8 cellular contexts compared by ENCODE assay signal in the genomic region with DNA sequence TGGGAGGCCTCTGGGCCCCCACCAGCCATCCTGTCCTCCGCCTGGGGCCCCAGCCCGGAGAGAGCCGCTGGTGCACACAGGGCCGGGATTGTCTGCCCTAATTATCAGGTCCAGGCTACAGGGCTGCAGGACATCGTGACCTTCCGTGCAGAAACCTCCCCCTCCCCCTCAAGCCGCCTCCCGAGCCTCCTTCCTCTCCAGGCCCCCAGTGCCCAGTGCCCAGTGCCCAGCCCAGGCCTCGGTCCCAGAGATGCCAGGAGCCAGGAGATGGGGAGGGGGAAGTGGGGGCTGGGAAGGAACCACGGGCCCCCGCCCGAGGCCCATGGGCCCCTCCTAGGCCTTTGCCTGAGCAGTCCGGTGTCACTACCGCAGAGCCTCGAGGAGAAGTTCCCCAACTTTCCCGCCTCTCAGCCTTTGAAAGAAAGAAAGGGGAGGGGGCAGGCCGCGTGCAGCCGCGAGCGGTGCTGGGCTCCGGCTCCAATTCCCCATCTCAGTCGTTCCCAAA. TPM values are rescaled to one million over a fixed set of nuclear protein-coding genes. Genes with fewer than 3 reads are reported as not detected.
DNase-seq lines count a peak whose midpoint lies in the region; ATAC-seq and TF ChIP-seq lines count a peak whose summit lies in the region.

No MANE protein-coding gene starts in this region.

- H3K4me1 Mint-ChIP-seq in activated naive CD8-positive, alpha-beta T cell treated with anti-CD3 and anti-CD28 coated beads, Interleukin-2, amount 10 ng/mL, durations not matched to agents 7 days and 5 days = peaks cover 37% of the 10 kb centered on the region
- H3K4me1 Mint-ChIP-seq in osteocyte (ENCODE audit: unreplicated experiment) = peaks cover 47% of the 10 kb centered on the region

- no peaks in the 10 kb centered on the region for H4K20me1 ChIP-seq in OCI-LY1 (ENCODE audit: insufficient read depth, low read length)

- H3K9ac ChIP-seq in OCI-LY1 (ENCODE audit: low read length) = peak overlapping the region; percentile 92

- no peaks in the 10 kb centered on the region for H3K27me3 ChIP-seq in OCI-LY1 (ENCODE audit: insufficient read depth, low read length)

- peak overlapping the region; percentile 88 for H3K4me2 ChIP-seq in OCI-LY1 (ENCODE audit: low read length)

- ATAC-seq in activated naive CD8-positive, alpha-beta T cell treated with anti-CD3 and anti-CD28 coated beads, Interleukin-2, amount 10 ng/mL, durations not matched to agents 7 days and 5 days (ENCODE audit: low read depth) = peak; percentile 28
- ATAC-seq in Right ventricle myocardium superior (ENCODE audit: poor library complexity) = peak; percentile 61

- DNase-seq in GM10248 (ENCODE audit: extremely low spot score) = peak; percentile 77
- DNase-seq in GOT3 (lab: John Stamatoyannopoulos, UW) = peak; percentile 88
- peak; percentile 80 for DNase-seq in KG1 (lab: John Stamatoyannopoulos, UW)
- DNase-seq in activated naive CD8-positive, alpha-beta T cell treated with anti-CD3 and anti-CD28 coated beads, Interleukin-2, amount 10 ng/mL, durations not matched to agents 7 days and 5 days = no peak
- DNase-seq in Right ventricle myocardium superior = peak; percentile 85
- DNase-seq in osteocyte (ENCODE audit: extremely low spot score, unreplicated experiment) = peak; percentile 90
- DNase-seq in epidermal melanocyte (ENCODE audit: insufficient read length, low spot score) = no peak

- no peak overlapping the region for H2AFZ ChIP-seq in OCI-LY1 (ENCODE audit: low read length)

- H3K36me3 Mint-ChIP-seq in activated naive CD8-positive, alpha-beta T cell treated with anti-CD3 and anti-CD28 coated beads, Interleukin-2, amount 10 ng/mL, durations not matched to agents 7 days and 5 days = peaks cover 64% of the 10 kb centered on the region
- peaks cover 28% of the 10 kb centered on the region for H3K36me3 Mint-ChIP-seq in osteocyte (ENCODE audit: unreplicated experiment)

- H3K36me3 ChIP-seq in OCI-LY1 (ENCODE audit: insufficient read depth, low read length) = peaks cover 80% of the 10 kb centered on the region

- peaks cover 17% of the 10 kb centered on the region for H3K79me2 ChIP-seq in OCI-LY1 (ENCODE audit: insufficient read depth, low read length)

- peak overlapping the region; percentile 98 for H3K27ac Mint-ChIP-seq in activated naive CD8-positive, alpha-beta T cell treated with anti-CD3 and anti-CD28 coated beads, Interleukin-2, amount 10 ng/mL, durations not matched to agents 7 days and 5 days
- peak overlapping the region; percentile 97 for H3K27ac Mint-ChIP-seq in osteocyte (ENCODE audit: unreplicated experiment)

- no peaks in the 10 kb centered on the region for H3K9me2 ChIP-seq in OCI-LY1 (ENCODE audit: low read depth, low read length)

- H3K9me3 ChIP-seq in OCI-LY1 (ENCODE audit: low read length) = no peaks in the 10 kb centered on the region

- TF ChIP-seq CTCF in GM10248 (IDR thresholded peaks at IDR 0.05; ENCODE audit: control extremely low read depth, extremely low read depth, low read depth, missing control alignments) (no peak), OCI-LY1 (IDR thresholded peaks at IDR 0.05; ENCODE audit: low read length) (no peak), osteocyte (IDR thresholded peaks at IDR 0.05) (no peak)

- no peaks in the 10 kb centered on the region; the same call in none of the 2 replicates for H3F3A ChIP-seq in OCI-LY1 (ENCODE audit: insufficient read depth, low read length)

- peak overlapping the region; percentile 85 for H3K27ac ChIP-seq in OCI-LY1 (ENCODE audit: low read depth, low read length, poor library complexity, severe bottlenecking)

- no peaks in the 10 kb centered on the region for H3K27me3 Mint-ChIP-seq in activated naive CD8-positive, alpha-beta T cell treated with anti-CD3 and anti-CD28 coated beads, Interleukin-2, amount 10 ng/mL, durations not matched to agents 7 days and 5 days
- no peaks in the 10 kb centered on the region for H3K27me3 Mint-ChIP-seq in osteocyte (ENCODE audit: unreplicated experiment)

- peak overlapping the region; percentile 98 for H3K4me3 ChIP-seq in OCI-LY1 (ENCODE audit: low read depth, low read length, poor library complexity, severe bottlenecking)

- H3K4me3 Mint-ChIP-seq in activated naive CD8-positive, alpha-beta T cell treated with anti-CD3 and anti-CD28 coated beads, Interleukin-2, amount 10 ng/mL, durations not matched to agents 7 days and 5 days = peak overlapping the region; percentile 100
- peak overlapping the region; percentile 90 for H3K4me3 Mint-ChIP-seq in osteocyte (ENCODE audit: unreplicated experiment)

- CTCF ChIA-PET in GM10248 (lab: Yijun Ruan, JAX) = interaction anchor here (0.6 to 11.4 kb wide), 4 partner anchors 25 to 110 kb away, joined by 3 to 280 read pairs (median 5); a partner anchor contains a TSS

- intact Hi-C loops in Right ventricle myocardium superior (cut with DNase I) = loop anchor here (10.0 kb wide), 1 partner anchor 209 kb away; no protein-coding TSS in a partner anchor

- peaks cover 52% of the 10 kb centered on the region for H3K4me1 ChIP-seq in OCI-LY1 (ENCODE audit: insufficient read depth, low read length, severe bottlenecking)

- no peaks in the 10 kb centered on the region for H3K9me3 Mint-ChIP-seq in activated naive CD8-positive, alpha-beta T cell treated with anti-CD3 and anti-CD28 coated beads, Interleukin-2, amount 10 ng/mL, durations not matched to agents 7 days and 5 days
- no peaks in the 10 kb centered on the region for H3K9me3 Mint-ChIP-seq in osteocyte (ENCODE audit: unreplicated experiment)

- POLR2A ChIA-PET in GM10248 (lab: Yijun Ruan, JAX) = interaction anchor here (0.5 to 1.6 kb wide), 47 partner anchors 7 to 500 kb away, joined by 3 to 16 read pairs (median 5); a partner anchor contains a TSS
- POLR2A ChIA-PET in activated naive CD8-positive, alpha-beta T cell treated with anti-CD3 and anti-CD28 coated beads, Interleukin-2, amount 10 ng/mL, durations not matched to agents 7 days and 5 days (lab: Charles Lee) = interaction anchor here (0.5 to 6.2 kb wide), 45 partner anchors 8 to 197 kb away, joined by 3 to 72 read pairs (median 5); a partner anchor contains a TSS

RNA-seq across cellular contexts. Expression of a gene that starts 0.6 kb away (rescaled TPM):
- total RNA-seq in activated naive CD8-positive, alpha-beta T cell treated with anti-CD3 and anti-CD28 coated beads, Interleukin-2, amount 10 ng/mL, durations not matched to agents 7 days and 5 days = 1,000 to 10,000 TPM; 4,618 to 4,824 TPM
- 4,109 TPM for total RNA-seq in Right ventricle myocardium superior
- 1,754 and 1,775 TPM in 2 replicates for total RNA-seq in osteocyte

RNA-seq across cellular contexts. Expression of a gene that starts 22.1 kb away (rescaled TPM):
- total RNA-seq in activated naive CD8-positive, alpha-beta T cell treated with anti-CD3 and anti-CD28 coated beads, Interleukin-2, amount 10 ng/mL, durations not matched to agents 7 days and 5 days = 10 to 100 TPM; 35.8 to 37.5 TPM
- total RNA-seq in Right ventricle myocardium superior (14.1 TPM), osteocyte (35.9 and 40.7 TPM in 2 replicates)

RNA-seq across cellular contexts. Expression of a gene that starts 34.4 kb away (rescaled TPM):
- 10 to 100 TPM; 76.1 to 78.6 TPM for total RNA-seq in activated naive CD8-positive, alpha-beta T cell treated with anti-CD3 and anti-CD28 coated beads, Interleukin-2, amount 10 ng/mL, durations not matched to agents 7 days and 5 days
- total RNA-seq in Right ventricle myocardium superior (14.8 TPM), osteocyte (32.5 and 34.5 TPM in 2 replicates)

RNA-seq across cellular contexts. Expression of a gene that starts 39.8 kb away (rescaled TPM):
- total RNA-seq in activated naive CD8-positive, alpha-beta T cell treated with anti-CD3 and anti-CD28 coated beads, Interleukin-2, amount 10 ng/mL, durations not matched to agents 7 days and 5 days = 100 to 1,000 TPM; 147 to 157 TPM
- 8.9 TPM for total RNA-seq in Right ventricle myocardium superior
- 36.4 and 36.9 TPM in 2 replicates for total RNA-seq in osteocyte

RNA-seq across cellular contexts. Expression of a gene that starts 40.6 kb away (rescaled TPM):
- total RNA-seq in activated naive CD8-positive, alpha-beta T cell treated with anti-CD3 and anti-CD28 coated beads, Interleukin-2, amount 10 ng/mL, durations not matched to agents 7 days and 5 days = 100 to 1,000 TPM; 169 to 170 TPM
- total RNA-seq in Right ventricle myocardium superior (280 TPM), osteocyte (172 TPM in 2 replicates)

Comparison
In these comparisons a context has a peak if more than half of its experiments do, and no peak if none do; other contexts are left out.
1. DNase-seq: peak in GM10248 (single experiment), GOT3 (single experiment), KG1 (single experiment), Right ventricle myocardium superior (single experiment) and osteocyte (single experiment); none in activated naive CD8-positive, alpha-beta T cell treated with anti-CD3 and anti-CD28 coated beads, Interleukin-2, amount 10 ng/mL, durations not matched to agents 7 days and 5 days (single experiment) and epidermal melanocyte (single experiment).